In genomic region chrX:12563121-12563520, GRCh38 we compare ENCODE assay signal across 31 cellular contexts.
DNase-seq lines count a peak whose midpoint lies in the region; ATAC-seq, FAIRE-seq and TF ChIP-seq lines count a peak whose summit lies in the region.
"Had no signal": no experiment of that assay in that cellular context is flagged by ENCODE, and none has a peak within 500 bp of the region (broad histone marks: within the 10 kb centered on the region; RNA-seq: fewer than 3 reads in every experiment).

No MANE protein-coding gene starts in this region.

- intact Hi-C loops in natural killer cell (cut with micrococcal nuclease), result no loop called here

- no peaks in the 10 kb centered on the region for H3K79me2 ChIP-seq in hepatocyte

- 62% methylated on average over 1 of the region's 1 CpG for WGBS in hepatocyte (ENCODE audit: low lambda C conversion rate, missing lambda C conversion rate)

- POLR2A ChIA-PET in AG04450 (lab: Yijun Ruan, JAX), result interaction anchor here (0.6 kb wide), 1 partner anchor 160 kb away, joined by 4 read pairs; no protein-coding TSS in a partner anchor

- CTCF ChIA-PET in AG04450 (lab: Charles Lee), result no interaction called here

- H3K27ac ChIP-seq in AG04450 (ENCODE audit: low read depth, low read length) (peak overlapping the region; percentile 21), hepatocyte (no peak overlapping the region)
- H3K27ac ChIP-seq: ascending aorta, BLaER1, dorsolateral prefrontal cortex, prostate gland, upper lobe of left lung had no signal

- H3K9me3 ChIP-seq in AG04450 (ENCODE audit: control insufficient read depth, insufficient read depth, low read length) (no peaks in the 10 kb centered on the region), hepatocyte (ENCODE audit: low read depth) (no peaks in the 10 kb centered on the region)
- H3K9me3 ChIP-seq: ascending aorta, BLaER1, prostate gland, upper lobe of left lung had no signal

- no peak overlapping the region for H2AFZ ChIP-seq in hepatocyte

- H3K4me3 ChIP-seq in AG04450 (ENCODE audit: low read depth, low read length), result no peak overlapping the region
- H3K4me3 ChIP-seq in bronchial epithelial cell (ENCODE audit: low read depth, low read length), result no peak overlapping the region
- no peak overlapping the region for H3K4me3 ChIP-seq in hepatocyte
- H3K4me3 ChIP-seq: ascending aorta, BLaER1, dorsolateral prefrontal cortex, prostate gland, upper lobe of left lung had no signal

- in situ Hi-C loops in ACHN (cut with HindIII; ENCODE audit: low pct_ligation_motif_present, low pct_unique_long_range_greater_than_20kb, low sequenced_read_pairs), result no loop called here

- H3K27me3 ChIP-seq in AG04450 (ENCODE audit: control insufficient read depth, insufficient read depth, low read length), result no peaks in the 10 kb centered on the region
- no peaks in the 10 kb centered on the region for H3K27me3 ChIP-seq in bronchial epithelial cell (ENCODE audit: control insufficient read depth, insufficient read depth, low read length)
- no peaks in the 10 kb centered on the region for H3K27me3 ChIP-seq in hepatocyte
- H3K27me3 ChIP-seq: ascending aorta, upper lobe of left lung had no signal

- peaks cover 0 to 5% of the 10 kb centered on the region in 2 donors for H3K27me3 Mint-ChIP-seq in natural killer cell (ENCODE audit: low read depth in 2 of 2)
- H3K27me3 Mint-ChIP-seq: activated naive CD8-positive, alpha-beta T cell; memory B cell had no signal

- no peak for FAIRE-seq in bronchial epithelial cell (lab: Jason Lieb, UNC)
- FAIRE-seq: A204.1, endothelial cell of umbilical vein had no signal

- no peaks in the 10 kb centered on the region for H3K4me1 ChIP-seq in hepatocyte (ENCODE audit: insufficient read depth)
- H3K4me1 ChIP-seq: ascending aorta, BLaER1, prostate gland, upper lobe of left lung had no signal

- no peaks in the 10 kb centered on the region for H3K9me3 Mint-ChIP-seq in natural killer cell
- H3K9me3 Mint-ChIP-seq: activated B cell treated with CpG ODN at 0.5 μM for 24 hours, memory B cell had no signal

- H3K27ac Mint-ChIP-seq in natural killer cell, result no peak overlapping the region
- H3K27ac Mint-ChIP-seq: activated B cell treated with CpG ODN at 0.5 μM for 24 hours; activated naive CD8-positive, alpha-beta T cell; memory B cell had no signal

- no peak for TF ChIP-seq CTCF in AG04450 (IDR thresholded peaks at IDR 0.05; ENCODE audit: low read depth, low read length)
- no peak for TF ChIP-seq CTCF in bronchial epithelial cell (IDR thresholded peaks at IDR 0.05; ENCODE audit: insufficient read depth, low read length, severe bottlenecking)
- TF ChIP-seq CTCF in hepatocyte (IDR thresholded peaks at IDR 0.05; ENCODE audit: poor library complexity), result no peak
- TF ChIP-seq CTCF in natural killer cell (IDR thresholded peaks at IDR 0.05), result no peak

- no peak overlapping the region for H3K4me3 Mint-ChIP-seq in natural killer cell
- H3K4me3 Mint-ChIP-seq: activated B cell treated with CpG ODN at 0.5 μM for 24 hours; activated naive CD8-positive, alpha-beta T cell; memory B cell had no signal

- H4K20me1 ChIP-seq in hepatocyte (ENCODE audit: insufficient read depth, poor library complexity, severe bottlenecking), result no peaks in the 10 kb centered on the region
- H4K20me1 ChIP-seq: BLaER1 had no signal

- ATAC-seq in natural killer cell, result no peak
- ATAC-seq: left cardiac atrium had no signal

- H3K36me3 ChIP-seq in bronchial epithelial cell (ENCODE audit: control insufficient read depth, insufficient read depth, low read length) (no peaks in the 10 kb centered on the region), hepatocyte (replicated peaks; ENCODE audit: insufficient read depth, low read depth) (no peaks in the 10 kb centered on the region)
- H3K36me3 ChIP-seq: ascending aorta, BLaER1, prostate gland, upper lobe of left lung had no signal

- H3K9me2 ChIP-seq in hepatocyte (replicated peaks; ENCODE audit: insufficient read depth), result no peaks in the 10 kb centered on the region

- DNase-seq in AG04450 (ENCODE audit: low read depth, low spot score) (peak; percentile 11), HT1080 (ENCODE audit: low read depth) (peak; percentile 39), bronchial epithelial cell (ENCODE audit: low read depth) (peak; percentile 38), hepatocyte (ENCODE audit: low spot score) (peak; percentile 12), NOMO-1 (lab: John Stamatoyannopoulos, UW; ENCODE audit: unreplicated experiment in 2 of 2) (no peak), ACHN (no peak), NCI-H526 (lab: John Stamatoyannopoulos, UW) (no peak), natural killer cell (no peak)
- DNase-seq: activated B cell treated with CpG ODN at 0.5 μM for 24 hours; activated CD8-positive, alpha-beta memory T cell treated with anti-CD3 and anti-CD28 coated beads, Interleukin-2, amount 50 U/mL, for 4 hours; cerebellar nuclear complex; COR-L47; DMS79 treated with DMSO at 0.1 percent for 48 hours; dorsolateral prefrontal cortex; H7; Kasumi-1; left cardiac atrium; NCI-H1105; NCI-H2029; NCI-H345; NCI-H82; stimulated activated CD8-positive, alpha-beta memory T cell treated with anti-CD3 and anti-CD28 coated beads, Interleukin-4, amount 100 ng/mL, for 48 hours; T-helper 9 cell; upper lobe of left lung had no signal

- no peaks in the 10 kb centered on the region for H3K36me3 Mint-ChIP-seq in natural killer cell
- H3K36me3 Mint-ChIP-seq: activated naive CD8-positive, alpha-beta T cell; memory B cell had no signal

- H3K4me1 Mint-ChIP-seq in natural killer cell, result no peaks in the 10 kb centered on the region
- H3K4me1 Mint-ChIP-seq: memory B cell had no signal

- H3K4me2 ChIP-seq in hepatocyte, result no peak overlapping the region
- H3K4me2 ChIP-seq: BLaER1 had no signal

Comparison
In these comparisons a context has a peak if more than half of its experiments do, and no peak if none do; other contexts are left out.
1. DNase-seq: peak in AG04450 (single experiment), HT1080 (single experiment), bronchial epithelial cell (single experiment) and hepatocyte (single experiment); none in NOMO-1 (0 of 2), ACHN (single experiment), NCI-H526 (0 of 2) and natural killer cell (single experiment).